ENCODE assay signal across 14 cellular contexts in the genomic region with DNA sequence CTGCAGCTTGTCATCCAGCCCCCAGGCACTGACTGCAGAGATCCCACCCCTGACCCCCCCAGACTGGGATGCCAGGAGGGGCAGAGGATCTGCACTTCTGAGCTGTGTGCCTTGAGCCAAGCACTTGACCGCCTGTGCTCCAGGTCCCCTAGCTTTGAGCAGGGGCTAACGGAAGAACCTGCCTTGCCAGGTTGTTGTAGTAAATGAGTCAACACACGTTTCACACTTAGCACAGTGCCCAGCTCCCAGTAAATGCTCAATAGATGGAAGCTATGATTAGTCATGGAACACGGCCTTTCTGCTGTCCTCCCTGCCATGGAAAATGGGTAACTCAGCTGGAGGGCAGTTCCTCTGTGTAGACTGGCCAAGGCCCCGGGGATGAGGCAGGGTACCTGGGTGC. TPM values are rescaled to one million over a fixed set of nuclear protein-coding genes. Genes with fewer than 3 reads are reported as not detected.
DNase-seq lines count a peak whose midpoint lies in the region; ATAC-seq and TF ChIP-seq lines count a peak whose summit lies in the region.
"Had no signal": no experiment of that assay in that cellular context is flagged by ENCODE, and none has a peak within 500 bp of the region (broad histone marks: within the 10 kb centered on the region; RNA-seq: fewer than 3 reads in every experiment).

No MANE protein-coding gene starts in this region.

- peak overlapping the region; percentile 95 for H3K27ac Mint-ChIP-seq in stimulated activated effector memory CD8-positive, alpha-beta T cell treated with anti-CD3 and anti-CD28 coated beads, Interleukin-12 subunit alpha, Interleukin-12 subunit beta, amount 100 ng/mL, for 72 hours
- no peak overlapping the region for H3K27ac Mint-ChIP-seq in GM23338

- CTCF ChIA-PET in RWPE1 (lab: Yijun Ruan, JAX): interaction anchor here (1.0 kb wide), 1 partner anchor 25 kb away, joined by 3 read pairs; no protein-coding TSS in a partner anchor

- no peak overlapping the region for H3K4me2 ChIP-seq in GM23338

- H3K4me1 Mint-ChIP-seq in stimulated activated effector memory CD8-positive, alpha-beta T cell treated with anti-CD3 and anti-CD28 coated beads, Interleukin-12 subunit alpha, Interleukin-12 subunit beta, amount 100 ng/mL, for 72 hours: peaks cover 87% of the 10 kb centered on the region
- peaks cover 36% of the 10 kb centered on the region for H3K4me1 Mint-ChIP-seq in GM23338

- H3K4me1 ChIP-seq in GM23338 (ENCODE audit: insufficient read depth): no peaks in the 10 kb centered on the region

- H3K4me3 Mint-ChIP-seq in stimulated activated effector memory CD8-positive, alpha-beta T cell treated with anti-CD3 and anti-CD28 coated beads, Interleukin-12 subunit alpha, Interleukin-12 subunit beta, amount 100 ng/mL, for 72 hours: no peak overlapping the region
- no peak overlapping the region for H3K4me3 Mint-ChIP-seq in GM23338
- H3K4me3 Mint-ChIP-seq: activated T-cell treated with anti-CD3 and anti-CD28 coated beads, Interleukin-2, amount 50 U/mL, for 4 hours had no signal

- no peaks in the 10 kb centered on the region for H3K36me3 ChIP-seq in GM23338 (ENCODE audit: insufficient read depth)
- H3K36me3 ChIP-seq: right atrium auricular region had no signal

- peaks cover 24% of the 10 kb centered on the region for H3K36me3 Mint-ChIP-seq in stimulated activated effector memory CD8-positive, alpha-beta T cell treated with anti-CD3 and anti-CD28 coated beads, Interleukin-12 subunit alpha, Interleukin-12 subunit beta, amount 100 ng/mL, for 72 hours
- H3K36me3 Mint-ChIP-seq in GM23338 (ENCODE audit: low read depth): no peaks in the 10 kb centered on the region

- peaks cover 11% of the 10 kb centered on the region for H3K27me3 Mint-ChIP-seq in GM23338 (ENCODE audit: insufficient read depth, low read depth, poor library complexity)

- H2AFZ ChIP-seq in GM23338: no peak overlapping the region

- H4K20me1 ChIP-seq in GM23338 (replicated peaks; ENCODE audit: insufficient read depth): no peaks in the 10 kb centered on the region; the same call in none of the 2 replicates

- H3K9me2 ChIP-seq in GM23338 (ENCODE audit: insufficient read depth): no peaks in the 10 kb centered on the region

- POLR2A ChIA-PET in RWPE1 (lab: Yijun Ruan, JAX; ENCODE audit: low non-redundant PET): no interaction called here

- peak overlapping the region; percentile 67 for H3K27ac ChIP-seq in RWPE1
- H3K27ac ChIP-seq in GM23338 (ENCODE audit: low read depth): no peak overlapping the region
- H3K27ac ChIP-seq: right atrium auricular region had no signal

- no peak overlapping the region for H3K4me3 ChIP-seq in GM23338
- H3K4me3 ChIP-seq: right atrium auricular region had no signal

- TF ChIP-seq CTCF in RWPE1 (conservative IDR thresholded peaks at IDR 0.05; ENCODE audit: low read depth) (no peak), GM23338 (conservative IDR thresholded peaks at IDR 0.05; ENCODE audit: low read depth in 2 of 2) (no peak)

- H3K27me3 ChIP-seq in GM23338 (ENCODE audit: insufficient read depth): no peaks in the 10 kb centered on the region
- H3K27me3 ChIP-seq: right atrium auricular region had no signal

- DNase-seq in NCI-H510A treated with DMSO at 0.1 percent for 48 hours (lab: John Stamatoyannopoulos, UW) (peak; percentile 12), NCI-H510A (lab: John Stamatoyannopoulos, UW) (no peak), RWPE1 (ENCODE audit: low spot score) (peak; percentile 69), GM23338 (ENCODE audit: low spot score) (no peak)
- DNase-seq in stimulated activated effector memory CD8-positive, alpha-beta T cell treated with anti-CD3 and anti-CD28 coated beads, Interleukin-12 subunit alpha, Interleukin-12 subunit beta, amount 100 ng/mL, for 72 hours (ENCODE audit: low spot score in 2 of 2): no peak
- DNase-seq: activated T-cell treated with anti-CD3 and anti-CD28 coated beads, Interleukin-2, amount 50 U/mL, for 4 hours; erythroblast; MV-4-11; NCI-H524 treated with DMSO at 0.1 percent for 48 hours; SHP77 had no signal

- H3F3A ChIP-seq in GM23338 (replicated peaks; ENCODE audit: low read depth): no peaks in the 10 kb centered on the region

- peak; percentile 67 for ATAC-seq in esophagus mucosa
- ATAC-seq in stimulated activated effector memory CD8-positive, alpha-beta T cell treated with anti-CD3 and anti-CD28 coated beads, Interleukin-12 subunit alpha, Interleukin-12 subunit beta, amount 100 ng/mL, for 72 hours: no peak
- no peak for ATAC-seq in HG03460 (IDR thresholded peaks at IDR 0.05; ENCODE audit: unreplicated experiment)
- no peak for ATAC-seq in HG03196 (IDR thresholded peaks at IDR 0.05; ENCODE audit: unreplicated experiment)
- no peak for ATAC-seq in GM23338
- ATAC-seq: activated T-cell treated with anti-CD3 and anti-CD28 coated beads, Interleukin-2, amount 50 U/mL, for 4 hours had no signal

- no peaks in the 10 kb centered on the region for H3K79me2 ChIP-seq in GM23338 (replicated peaks; ENCODE audit: insufficient read depth)

- H3K9me3 Mint-ChIP-seq in stimulated activated effector memory CD8-positive, alpha-beta T cell treated with anti-CD3 and anti-CD28 coated beads, Interleukin-12 subunit alpha, Interleukin-12 subunit beta, amount 100 ng/mL, for 72 hours: no peaks in the 10 kb centered on the region
- no peaks in the 10 kb centered on the region for H3K9me3 Mint-ChIP-seq in GM23338
- H3K9me3 Mint-ChIP-seq: activated T-cell treated with anti-CD3 and anti-CD28 coated beads, Interleukin-2, amount 50 U/mL, for 4 hours had no signal

TF ChIP-seq in GM23338, 12 proteins besides CTCF, POLR2A, EP300 and RAD21 (continues in another document):
- no peak for TF ChIP-seq NANOG (IDR thresholded peaks at IDR 0.05; ENCODE audit: borderline replicate concordance)
- TF ChIP-seq EZH2 (IDR thresholded peaks at IDR 0.05; ENCODE audit: low read depth, unreplicated experiment): no peak
- TF ChIP-seq REST (IDR thresholded peaks at IDR 0.05; ENCODE audit: unreplicated experiment): no peak
- no peak for TF ChIP-seq ZNF331 (CRISPR knock-in tag; IDR thresholded peaks at IDR 0.05; ENCODE audit: low read depth)
- TF ChIP-seq STAT1 (IDR thresholded peaks at IDR 0.05; ENCODE audit: unreplicated experiment): no peak
- TF ChIP-seq ETS1 (IDR thresholded peaks at IDR 0.05): no peak

RNA-seq across cellular contexts. Expression of gene IFFO2, which starts 24.1 kb away (rescaled TPM):
- 70.2 TPM for total RNA-seq in esophagus mucosa
- total RNA-seq in GM23338 (2014; rRNA removed; shearing (Covaris generic)): 7.5 and 13.2 TPM in 2 replicates
- 0.71 and 1.5 TPM in 2 replicates for polyA plus RNA-seq in GM23338 (2016; fragmentation: Nextera tagmentation; extraction: Ambion mirVana)

RNA-seq across cellular contexts. Expression of gene ALDH4A1, which starts 30.0 kb away (rescaled TPM):
- 54.8 TPM for total RNA-seq in esophagus mucosa
- 33.8 and 36.9 TPM in 2 replicates for total RNA-seq in GM23338 (2014; rRNA removed; shearing (Covaris generic))
- 11.3 and 13.5 TPM in 2 replicates for polyA plus RNA-seq in GM23338 (2016; fragmentation: Nextera tagmentation; extraction: Ambion mirVana)

Comparison
In these comparisons a context has a peak if more than half of its experiments do, and no peak if none do; other contexts are left out.
1. DNase-seq: peak in NCI-H510A treated with DMSO at 0.1 percent for 48 hours (single experiment) and RWPE1 (single experiment); none in NCI-H510A (single experiment), stimulated activated effector memory CD8-positive, alpha-beta T cell treated with anti-CD3 and anti-CD28 coated beads, Interleukin-12 subunit alpha, Interleukin-12 subunit beta, amount 100 ng/mL, for 72 hours (0 of 2) and GM23338 (single experiment).